ENCODE assay signal across 19 cellular contexts in the genomic region with DNA sequence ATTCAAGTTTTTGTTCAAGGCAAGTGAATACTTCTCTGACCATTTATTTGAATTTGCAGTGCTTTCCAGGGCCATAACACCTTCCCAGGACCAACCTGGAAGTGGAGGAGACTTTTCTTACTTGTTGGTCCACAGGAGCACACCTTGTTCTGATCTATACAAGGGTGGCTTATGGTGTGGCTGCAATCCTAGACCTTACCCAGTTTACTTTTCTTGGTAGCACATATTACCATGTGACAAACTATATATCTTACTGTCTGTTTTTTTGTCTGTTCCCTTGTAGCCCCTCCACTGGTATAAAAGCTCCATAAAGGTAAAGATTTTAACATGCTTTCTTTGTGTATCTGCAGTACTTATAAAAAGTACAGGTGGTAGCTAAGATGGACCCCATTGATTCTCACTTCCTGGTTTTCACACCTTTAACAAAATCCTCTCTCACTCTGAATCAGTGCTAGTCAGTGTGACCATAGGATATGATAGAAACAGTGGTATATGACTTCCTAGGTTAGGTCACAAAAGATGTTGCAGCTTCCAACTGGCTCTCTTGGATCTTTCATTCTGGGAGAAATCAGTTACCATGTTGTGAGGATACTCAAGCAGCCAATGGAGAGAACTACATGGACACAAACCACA. TPM values are rescaled to one million over a fixed set of nuclear protein-coding genes. Genes with fewer than 3 reads are reported as not detected.
A peak's percentile ranks its signal among the peaks of the same experiment; 100 is the strongest.
DNase-seq lines count a peak whose midpoint lies in the region; ATAC-seq and TF ChIP-seq lines count a peak whose summit lies in the region.
"Had no signal": no experiment of that assay in that cellular context is flagged by ENCODE, and none has a peak within 500 bp of the region (broad histone marks: within the 10 kb centered on the region; RNA-seq: fewer than 3 reads in every experiment).

No MANE protein-coding gene starts in this region.

- peaks cover 0 to 7% of the 10 kb centered on the region in 2 donors for H3K27me3 ChIP-seq in tibial artery
- H3K27me3 ChIP-seq: tibial nerve had no signal

- H3K36me3 ChIP-seq in tibial artery = no peaks in the 10 kb centered on the region
- H3K36me3 ChIP-seq: pancreas, tibial nerve had no signal

- POLR2A ChIA-PET in T-cell (lab: Charles Lee) = no interaction called here

- no peaks in the 10 kb centered on the region for H3K4me1 Mint-ChIP-seq in T-cell

- DNase-seq in GM12864 (ENCODE audit: low read depth) (peak; percentile 18), tibial artery (no peak), Kasumi-1 (lab: John Stamatoyannopoulos, UW) (no peak), T-cell (no peak), NCI-H82 (lab: John Stamatoyannopoulos, UW) (no peak)
- DNase-seq: activated CD4-positive, alpha-beta T cell treated with anti-CD3 and anti-CD28 coated beads for 4 hours; activated T-cell treated with anti-CD3 and anti-CD28 coated beads, Interleukin-2, amount 50 U/mL, for 72 hours; amniotic stem cell; CD8-positive, alpha-beta memory T cell; IMR-90; NCI-H1092; pancreas; stimulated activated CD4-positive, alpha-beta T cell treated with anti-CD3 and anti-CD28 coated beads, Interleukin-15, amount 100 ng/mL, for 24 hours had no signal

- H3K9me3 ChIP-seq in tibial artery = no peaks in the 10 kb centered on the region
- H3K9me3 ChIP-seq: pancreas, tibial nerve had no signal

- no peaks in the 10 kb centered on the region for H3K36me3 Mint-ChIP-seq in T-cell
- H3K36me3 Mint-ChIP-seq: CD8-positive, alpha-beta memory T cell had no signal

- H3K27ac ChIP-seq in tibial artery = no peak overlapping the region
- H3K27ac ChIP-seq: pancreas, tibial nerve had no signal

- H3K4me3 ChIP-seq in GM12864 (ENCODE audit: low read depth, low read length) (no peak overlapping the region), tibial artery (no peak overlapping the region)
- H3K4me3 ChIP-seq: pancreas, tibial nerve had no signal

- intact Hi-C loops in tibial artery (cut with DNase I; ENCODE audit: low total_unique reads) = no loop called here

- no peaks in the 10 kb centered on the region for H3K9me3 Mint-ChIP-seq in T-cell
- H3K9me3 Mint-ChIP-seq: activated T-cell treated with anti-CD3 and anti-CD28 coated beads, Interleukin-2, amount 50 U/mL, for 72 hours; CD8-positive, alpha-beta memory T cell had no signal

- TF ChIP-seq CTCF in GM12864 (IDR thresholded peaks at IDR 0.05; ENCODE audit: low read depth, low read length, missing control alignments) (no peak), tibial artery (IDR thresholded peaks at IDR 0.05) (no peak)

- H3K27ac Mint-ChIP-seq in T-cell = no peak overlapping the region
- H3K27ac Mint-ChIP-seq: activated T-cell treated with anti-CD3 and anti-CD28 coated beads, Interleukin-2, amount 50 U/mL, for 72 hours; CD8-positive, alpha-beta memory T cell had no signal

- H3K27me3 Mint-ChIP-seq in T-cell = peaks cover 0 to 1% of the 10 kb centered on the region in 2 donors

- CTCF ChIA-PET in T-cell (lab: Charles Lee) = interaction anchor here (0.6 to 7.5 kb wide), 4 partner anchors 31 to 1611 kb away, joined by 3 to 146 read pairs (median 6); no protein-coding TSS in a partner anchor

- ATAC-seq in GM19328 (IDR thresholded peaks at IDR 0.05; ENCODE audit: unreplicated experiment) (peak; percentile 56), HG02571 (IDR thresholded peaks at IDR 0.05; ENCODE audit: unreplicated experiment) (peak; percentile 62), HG03354 (IDR thresholded peaks at IDR 0.05; ENCODE audit: poor library complexity, severe bottlenecking, unreplicated experiment) (peak; percentile 65), T-cell (replicated peaks in 1 of 4) (no peak)
- ATAC-seq: activated T-cell treated with anti-CD3 and anti-CD28 coated beads, Interleukin-2, amount 50 U/mL, for 72 hours; pancreas had no signal

- no peak overlapping the region for H3K4me3 Mint-ChIP-seq in T-cell
- H3K4me3 Mint-ChIP-seq: activated T-cell treated with anti-CD3 and anti-CD28 coated beads, Interleukin-2, amount 50 U/mL, for 72 hours; CD8-positive, alpha-beta memory T cell had no signal

- no peaks in the 10 kb centered on the region for H3K4me1 ChIP-seq in tibial artery
- H3K4me1 ChIP-seq: tibial nerve had no signal

RNA-seq across cellular contexts. Expression of gene ASB4, which starts 5.6 kb away (rescaled TPM):
- total RNA-seq in T-cell = under 1 TPM in 1 of 5 donors, not detected in 4; 0.09 TPM
- total RNA-seq: A172; activated T-cell treated with anti-CD3 and anti-CD28 coated beads, Interleukin-2, amount 50 U/mL, for 72 hours; CD8-positive, alpha-beta memory T cell; IMR-90; T-helper 2 cell treated with Interferon-gamma antibody and Interleukin-4, amounts not matched to agents 100 ng/mL and 5 ng/mL, for 36 hours; tibial nerve had no signal

RNA-seq across cellular contexts. Expression of gene PON2, which starts 45.3 kb away (rescaled TPM):
- total RNA-seq in T-cell = 10 to 100 TPM in 1 of 5 donors, 1 to 10 TPM in 4; 4.3 to 11.4 (median 7.0) TPM

Comparison
In these comparisons a context has a peak if more than half of its experiments do, and no peak if none do; other contexts are left out.
1. ATAC-seq: peak in GM19328 (single experiment), HG02571 (single experiment) and HG03354 (single experiment); none in T-cell (0 of 4).